Comparison of ENCODE assay signal across 8 cellular contexts in genomic region chr13:95301947-95302386, GRCh38. TPM values are rescaled to one million over a fixed set of nuclear protein-coding genes. Genes with fewer than 3 reads are reported as not detected.
DNase-seq lines count a peak whose midpoint lies in the region; ATAC-seq and TF ChIP-seq lines count a peak whose summit lies in the region.

No MANE protein-coding gene starts in this region.

- intact Hi-C loops in right lobe of liver (cut with DNase I), result no loop called here

- peaks cover 3% of the 10 kb centered on the region for H3K36me3 Mint-ChIP-seq in type B pancreatic cell

- H3K27ac ChIP-seq in right lobe of liver, result no peak overlapping the region

- TF ChIP-seq POLR2A in right lobe of liver (IDR thresholded peaks at IDR 0.05), result no peak

- ATAC-seq in right lobe of liver (no peak), GM21723 (IDR thresholded peaks at IDR 0.05; ENCODE audit: unreplicated experiment) (no peak)

- peak overlapping the region; percentile 86 for H3K4me3 Mint-ChIP-seq in type B pancreatic cell

- H3K27me3 ChIP-seq in MG63 (no peaks in the 10 kb centered on the region), right lobe of liver (no peaks in the 10 kb centered on the region)

- H3K4me3 ChIP-seq in MG63 (peak overlapping the region; percentile 86), right lobe of liver (peak overlapping the region; percentile 58 to 70 (median 59))

- peaks cover 4% of the 10 kb centered on the region for H3K9me3 Mint-ChIP-seq in type B pancreatic cell

- WGBS in right lobe of liver (ENCODE audit: insufficient coverage, low coverage, low lambda C conversion rate, missing lambda C conversion rate), result 21% methylated on average over 12 of the region's 14 CpGs

- no peaks in the 10 kb centered on the region; the same call in 1 of the 2 replicates for H3K9me3 ChIP-seq in MG63
- no peaks in the 10 kb centered on the region for H3K9me3 ChIP-seq in right lobe of liver

- peak; percentile 58 for DNase-seq in GF-D8 (lab: John Stamatoyannopoulos, UW)
- no peak for DNase-seq in MG63
- DNase-seq in amniotic epithelial cell (ENCODE audit: low read depth), result peak; percentile 41
- no peak for DNase-seq in right lobe of liver
- DNase-seq in type B pancreatic cell (ENCODE audit: extremely low spot score, unreplicated experiment), result no peak
- DNase-seq in OCI-M2 (lab: John Stamatoyannopoulos, UW; ENCODE audit: unreplicated experiment), result no peak
- no peak for DNase-seq in NCI-H345 (lab: John Stamatoyannopoulos, UW)

- H3K27ac Mint-ChIP-seq in type B pancreatic cell, result peak overlapping the region; percentile 51

- H3K36me3 ChIP-seq in MG63 (peaks cover 4% of the 10 kb centered on the region), right lobe of liver (no peaks in the 10 kb centered on the region)

- H3K4me1 ChIP-seq in right lobe of liver, result peaks cover 0 to 12% (median 5%) of the 10 kb centered on the region in 4 donors

- H3K27me3 Mint-ChIP-seq in type B pancreatic cell, result peaks cover 22% of the 10 kb centered on the region

- no peak for TF ChIP-seq CTCF in right lobe of liver (IDR thresholded peaks at IDR 0.05)
- peak; percentile 11 for TF ChIP-seq CTCF in type B pancreatic cell (conservative IDR thresholded peaks at IDR 0.05)

- peaks cover 38% of the 10 kb centered on the region for H3K4me1 Mint-ChIP-seq in type B pancreatic cell (ENCODE audit: unreplicated experiment)

RNA-seq across cellular contexts. Expression of gene ABCC4, which starts 0.7 kb away (rescaled TPM):
- 9.4 and 11.3 TPM in 2 replicates for total RNA-seq in MG63 (2014; rRNA removed; shearing (Covaris generic); ENCODE audit: low replicate concordance)
- total RNA-seq in right lobe of liver (1 to 10 TPM; 1.1 to 4.9 (median 3.8) TPM), type B pancreatic cell (ENCODE audit: low replicate concordance) (12.2 and 21.7 TPM in 2 replicates)

Comparison
In these comparisons a context has a peak if more than half of its experiments do, and no peak if none do; other contexts are left out.
1. DNase-seq: peak in GF-D8 (single experiment) and amniotic epithelial cell (single experiment); none in MG63 (single experiment), right lobe of liver (0 of 3), type B pancreatic cell (single experiment), OCI-M2 (single experiment) and NCI-H345 (single experiment).